26 cellular contexts compared by ENCODE assay signal in genomic region chr10:71632896-71633600, GRCh38.
DNase-seq lines count a peak whose midpoint lies in the region; FAIRE-seq and TF ChIP-seq lines count a peak whose summit lies in the region.
"Had no signal": no experiment of that assay in that cellular context is flagged by ENCODE, and none has a peak within 500 bp of the region (broad histone marks: within the 10 kb centered on the region; RNA-seq: fewer than 3 reads in every experiment).

No MANE protein-coding gene starts in this region.

- WGBS in endodermal cell (ENCODE audit: insufficient coverage in 1 of 2, insufficient read length in 1 of 2), 2 experiments, result 71 to 78% methylated on average over 8 to 10 of the region's 10 CpGs
- WGBS in esophagus muscularis mucosa, result 96% methylated on average over 10 of the region's 10 CpGs

- H3K4me2 ChIP-seq in osteoblast (ENCODE audit: insufficient read depth, low read length), result no peak overlapping the region
- H3K4me2 ChIP-seq: A549; BLaER1 treated with 17β-estradiol and CSF1 and Interleukin-3, amounts not matched to agents 10 nM and 100 nM had no signal

- H3K4me1 ChIP-seq in endodermal cell (ENCODE audit: control insufficient read depth, insufficient read depth, low read length) (peaks cover 38% of the 10 kb centered on the region), osteoblast (ENCODE audit: insufficient read depth, low read length) (no peaks in the 10 kb centered on the region), esophagus muscularis mucosa (peaks cover 6 to 70% (median 55%) of the 10 kb centered on the region in 4 donors)
- H3K4me1 ChIP-seq: A549 had no signal

- H3K9me3 ChIP-seq in endodermal cell (ENCODE audit: control insufficient read depth, low read length) (no peaks in the 10 kb centered on the region), osteoblast (ENCODE audit: low read depth, low read length) (no peaks in the 10 kb centered on the region), esophagus muscularis mucosa (no peaks in the 10 kb centered on the region)
- H3K9me3 ChIP-seq: A549; BLaER1 treated with 17β-estradiol and CSF1 and Interleukin-3, amounts not matched to agents 10 nM and 100 nM had no signal

- H3K9ac ChIP-seq in endodermal cell (ENCODE audit: extremely low read depth, low read length, poor library complexity, severe bottlenecking), result no peak overlapping the region
- H3K9ac ChIP-seq: BLaER1 treated with 17β-estradiol and CSF1 and Interleukin-3, amounts not matched to agents 10 nM and 100 nM had no signal

- H3K27me3 ChIP-seq in endodermal cell (ENCODE audit: control insufficient read depth, insufficient read depth, low read length, poor library complexity, severe bottlenecking), result no peaks in the 10 kb centered on the region
- peaks cover 28% of the 10 kb centered on the region for H3K27me3 ChIP-seq in osteoblast (ENCODE audit: insufficient read depth, low read length)
- no peaks in the 10 kb centered on the region for H3K27me3 ChIP-seq in esophagus muscularis mucosa
- H3K27me3 ChIP-seq: BLaER1 treated with 17β-estradiol and CSF1 and Interleukin-3, amounts not matched to agents 10 nM and 100 nM had no signal

- H3K4me1 Mint-ChIP-seq in endodermal cell, result peaks cover 84% of the 10 kb centered on the region

- H2AFZ ChIP-seq in osteoblast (ENCODE audit: low read length), result no peak overlapping the region

- peak overlapping the region; percentile 56 for H3K4me3 Mint-ChIP-seq in endodermal cell
- H3K4me3 Mint-ChIP-seq: CD4-positive, alpha-beta T cell had no signal

- DNase-seq in D721Med (ENCODE audit: insufficient read length, low spot score) (peak; percentile 67), NCI-H82 treated with DMSO at 0.1 percent for 48 hours (lab: John Stamatoyannopoulos, UW; ENCODE audit: unreplicated experiment) (peak; percentile 90), endodermal cell (no peak), osteoblast (ENCODE audit: insufficient read length, low spot score, missing footprints) (peak; percentile 19), inferior parietal cortex (ENCODE audit: extremely low spot score) (no peak), NCI-H446 treated with DMSO at 0.1 percent for 48 hours (lab: John Stamatoyannopoulos, UW) (no peak), posterior cingulate gyrus (no peak), esophagus muscularis mucosa (ENCODE audit: extremely low spot score) (no peak)
- DNase-seq: AML-193; CD4-positive, alpha-beta T cell; COR-L47; DMS79 treated with DMSO at 0.1 percent for 48 hours; GF-D8; Karpas-422; NCI-H1105; NCI-H2029 treated with DMSO at 0.1 percent for 48 hours; NCI-H2227 treated with DMSO at 0.1 percent for 48 hours; NCI-H510A; NCI-H774; SHP77; T-helper 1 cell had no signal

- H3K36me3 ChIP-seq in endodermal cell (ENCODE audit: control insufficient read depth, insufficient read depth, low read length) (no peaks in the 10 kb centered on the region), osteoblast (ENCODE audit: insufficient read depth, low read length) (no peaks in the 10 kb centered on the region), esophagus muscularis mucosa (no peaks in the 10 kb centered on the region)
- H3K36me3 ChIP-seq: BLaER1 treated with 17β-estradiol and CSF1 and Interleukin-3, amounts not matched to agents 10 nM and 100 nM had no signal

- H3K4me3 ChIP-seq in endodermal cell (ENCODE audit: low read length), result peak overlapping the region; percentile 47
- H3K4me3 ChIP-seq in osteoblast (ENCODE audit: insufficient read depth, low read length), result no peak overlapping the region
- H3K4me3 ChIP-seq in esophagus muscularis mucosa, result no peak overlapping the region
- H3K4me3 ChIP-seq: A549; BLaER1 treated with 17β-estradiol and CSF1 and Interleukin-3, amounts not matched to agents 10 nM and 100 nM had no signal

- H3K27ac ChIP-seq in endodermal cell (ENCODE audit: low read depth, low read length) (no peak overlapping the region), osteoblast (ENCODE audit: low read depth, low read length) (no peak overlapping the region), esophagus muscularis mucosa (replicated peaks in 1 of 4) (peak overlapping the region in 1 of 4 donors; percentile 15)
- H3K27ac ChIP-seq: A549; BLaER1 treated with 17β-estradiol and CSF1 and Interleukin-3, amounts not matched to agents 10 nM and 100 nM; RWPE1 had no signal

- no peaks in the 10 kb centered on the region for H3K36me3 Mint-ChIP-seq in endodermal cell (ENCODE audit: low read depth)

- no peak for TF ChIP-seq EP300 in esophagus muscularis mucosa (IDR thresholded peaks at IDR 0.05)

- FAIRE-seq in D721Med (lab: Jason Lieb, UNC), result peak; percentile 88
- FAIRE-seq: A549, GM12891, H54 had no signal

- H4K20me1 ChIP-seq in osteoblast (ENCODE audit: insufficient read depth, low read length), result no peaks in the 10 kb centered on the region
- H4K20me1 ChIP-seq: BLaER1 treated with 17β-estradiol and CSF1 and Interleukin-3, amounts not matched to agents 10 nM and 100 nM had no signal

- H3K79me2 ChIP-seq in osteoblast (ENCODE audit: insufficient read depth, low read length), result no peaks in the 10 kb centered on the region

- no peak for TF ChIP-seq POLR2A in esophagus muscularis mucosa (IDR thresholded peaks at IDR 0.05; ENCODE audit: low read depth)

- no peaks in the 10 kb centered on the region for H3K9me3 Mint-ChIP-seq in endodermal cell
- H3K9me3 Mint-ChIP-seq: CD4-positive, alpha-beta T cell had no signal

- intact Hi-C loops in posterior cingulate gyrus (cut with DNase I), result no loop called here
- intact Hi-C loops in esophagus muscularis mucosa (cut with DNase I), result no loop called here

- TF ChIP-seq CTCF in D721Med (IDR thresholded peaks at IDR 0.05; ENCODE audit: insufficient read depth, missing control alignments) (no peak), endodermal cell (conservative IDR thresholded peaks at IDR 0.05) (no peak), osteoblast (IDR thresholded peaks at IDR 0.05; ENCODE audit: extremely low read depth, low read depth, low read length) (no peak), esophagus muscularis mucosa (IDR thresholded peaks at IDR 0.05) (no peak)

- H3K27ac Mint-ChIP-seq in endodermal cell, result peak overlapping the region; percentile 13
- H3K27ac Mint-ChIP-seq: CD4-positive, alpha-beta T cell had no signal

- peaks cover 15% of the 10 kb centered on the region for H3K27me3 Mint-ChIP-seq in endodermal cell (ENCODE audit: insufficient read depth)
- H3K27me3 Mint-ChIP-seq: CD4-positive, alpha-beta T cell had no signal

Comparison
In these comparisons a context has a peak if more than half of its experiments do, and no peak if none do; other contexts are left out.
1. DNase-seq: peak in D721Med (single experiment), NCI-H82 treated with DMSO at 0.1 percent for 48 hours (single experiment) and osteoblast (single experiment); none in endodermal cell (single experiment), inferior parietal cortex (single experiment), NCI-H446 treated with DMSO at 0.1 percent for 48 hours (single experiment), posterior cingulate gyrus (0 of 10) and esophagus muscularis mucosa (single experiment).